ENCODE assay signal across 8 cellular contexts in genomic region chr5:66143473-66144073, GRCh38. TPM values are rescaled to one million over a fixed set of nuclear protein-coding genes. Genes with fewer than 3 reads are reported as not detected.
DNase-seq lines count a peak whose midpoint lies in the region; ATAC-seq and TF ChIP-seq lines count a peak whose summit lies in the region.

No MANE protein-coding gene starts in this region.

- H3K36me3 ChIP-seq in colonic mucosa (no peaks in the 10 kb centered on the region), mucosa of rectum (ENCODE audit: control insufficient read depth in 2 of 2, insufficient read depth in 2 of 2, low read length in 2 of 2) (no peaks in the 10 kb centered on the region)

- intact Hi-C loops in colonic mucosa (cut with DNase I) = loop anchor here (10.0 kb wide), 1 partner anchor 419 kb away; the partner anchor contains the start of genes NLN and SGTB

- peak overlapping the region; percentile 76 to 93 for H3K9ac ChIP-seq in colonic mucosa (ENCODE audit: low read depth in 2 of 2, low read length in 2 of 2)
- peak overlapping the region; percentile 99 for H3K9ac ChIP-seq in mucosa of rectum (ENCODE audit: low read depth in 1 of 2, low read length in 2 of 2)

- H3K27ac ChIP-seq in colonic mucosa (peak overlapping the region; percentile 100), mucosa of rectum (ENCODE audit: low read depth in 2 of 2, low read length in 2 of 2) (peak overlapping the region; percentile 99)

- H3K4me3 ChIP-seq in GM08714 (ENCODE audit: low read length) (peak overlapping the region; percentile 84), colonic mucosa (peak overlapping the region; percentile 68), mucosa of rectum (ENCODE audit: low read length in 2 of 2) (peak overlapping the region; percentile 94 to 99)

- H3K4me1 ChIP-seq in colonic mucosa (peaks cover 3% of the 10 kb centered on the region), mucosa of rectum (ENCODE audit: control insufficient read depth in 2 of 2, insufficient read depth in 2 of 2, low read length in 2 of 2) (peaks cover 12 to 13% of the 10 kb centered on the region in 2 donors)

- in situ Hi-C loops in GM13977 (cut with MboI; ENCODE audit: low pct_unique_long_range_greater_than_20kb, low sequenced_read_pairs, unreplicated experiment) = no loop called here

- H3K27me3 ChIP-seq in colonic mucosa (no peaks in the 10 kb centered on the region), mucosa of rectum (ENCODE audit: control insufficient read depth in 2 of 2, insufficient read depth in 2 of 2, low read length in 2 of 2) (no peaks in the 10 kb centered on the region)

- TF ChIP-seq CTCF in colonic mucosa (IDR thresholded peaks at IDR 0.05) (no peak), GM10266 (IDR thresholded peaks at IDR 0.05; ENCODE audit: control insufficient read depth, insufficient read depth, low read depth, missing control alignments) (no peak), GM13977 (IDR thresholded peaks at IDR 0.05; ENCODE audit: extremely low read depth, insufficient read depth, missing control alignments) (no peak)

- H3K9me3 ChIP-seq in colonic mucosa = no peaks in the 10 kb centered on the region
- no peaks in the 10 kb centered on the region for H3K9me3 ChIP-seq in mucosa of rectum (ENCODE audit: control insufficient read depth in 2 of 2, low read length in 2 of 2)

- ATAC-seq in GM21786 (IDR thresholded peaks at IDR 0.05; ENCODE audit: unreplicated experiment) = peak; percentile 15

- DNase-seq in NCI-H146 (lab: John Stamatoyannopoulos, UW) = peak; percentile 39
- DNase-seq in colonic mucosa = no peak
- DNase-seq in GM10266 (ENCODE audit: extremely low spot score) = no peak
- DNase-seq in GM13977 (ENCODE audit: low spot score) = no peak
- no peak for DNase-seq in NCI-H446 treated with DMSO at 0.1 percent for 48 hours (lab: John Stamatoyannopoulos, UW)

RNA-seq across cellular contexts. Expression of gene SREK1, which starts 0.5 kb away (rescaled TPM):
- total RNA-seq in colonic mucosa = 10 to 100 TPM; 51.4 to 57.5 TPM
